ENCODE assay signal across 26 cellular contexts in genomic region chr5:147752033-147752432, GRCh38. TPM values are rescaled to one million over a fixed set of nuclear protein-coding genes. Genes with fewer than 3 reads are reported as not detected.
DNase-seq lines count a peak whose midpoint lies in the region; ATAC-seq, FAIRE-seq and TF ChIP-seq lines count a peak whose summit lies in the region.
"Had no signal": no experiment of that assay in that cellular context is flagged by ENCODE, and none has a peak within 500 bp of the region (broad histone marks: within the 10 kb centered on the region; RNA-seq: fewer than 3 reads in every experiment).

No MANE protein-coding gene starts in this region.

- no peaks in the 10 kb centered on the region for H3K9me3 ChIP-seq in A673 (ENCODE audit: low read depth, low read length, poor library complexity, severe bottlenecking)
- no peaks in the 10 kb centered on the region for H3K9me3 ChIP-seq in H1 (ENCODE audit: insufficient read depth in 2 of 2, low read depth in 1 of 2, low read length in 1 of 2)
- H3K9me3 ChIP-seq in psoas muscle, result no peaks in the 10 kb centered on the region
- H3K9me3 ChIP-seq: A549, adrenal gland, prostate gland had no signal

- H3K27me3 ChIP-seq in A673 (replicated peaks; ENCODE audit: insufficient read depth, low read depth, low read length, poor library complexity) (no peaks in the 10 kb centered on the region), H1 (replicated peaks in 1 of 4; ENCODE audit: control insufficient read depth in 3 of 4, extremely low read depth in 1 of 4, insufficient read depth in 3 of 4, low read length in 3 of 4) (peaks cover 0 to 1% (median 0%) of the 10 kb centered on the region in 4 experiments; a peak in 1 of 7 replicates), psoas muscle (ENCODE audit: insufficient read depth in 3 of 3, low read length in 2 of 3) (no peaks in the 10 kb centered on the region)
- H3K27me3 ChIP-seq: adrenal gland, BLaER1 had no signal

- no peak overlapping the region for H3K23ac ChIP-seq in H1 (ENCODE audit: insufficient read length)

- H3K4me3 ChIP-seq in A673 (ENCODE audit: low read depth, low read length, poor library complexity, severe bottlenecking) (no peak overlapping the region), H1 (ENCODE audit: extremely low read depth in 1 of 4, insufficient read depth in 2 of 4, low read depth in 3 of 4, low read length in 4 of 4) (no peak overlapping the region), psoas muscle (no peak overlapping the region)
- H3K4me3 ChIP-seq: A549, adrenal gland, BLaER1, prostate gland had no signal

- no peak for FAIRE-seq in H1 (lab: Jason Lieb, UNC)
- FAIRE-seq: A549, bronchial epithelial cell, small intestine had no signal

- H3K4ac ChIP-seq in H1 (replicated peaks; ENCODE audit: insufficient read length, low read depth, low read length), result no peak overlapping the region

- H3K79me2 ChIP-seq in H1 (ENCODE audit: control insufficient read depth in 1 of 2, insufficient read depth in 2 of 2, low read length in 2 of 2), result peaks cover 0 to 13% of the 10 kb centered on the region in 2 experiments; a peak in 2 of 4 replicates

- H2AK5ac ChIP-seq in H1 (ENCODE audit: low read depth, low read length), result no peak overlapping the region

- no peak overlapping the region for H3K14ac ChIP-seq in H1 (ENCODE audit: insufficient read length)

- H3K27ac ChIP-seq in A673 (ENCODE audit: low read depth, low read length, poor library complexity, severe bottlenecking) (peak overlapping the region; percentile 91), H1 (ENCODE audit: low read depth, low read length) (no peak overlapping the region), psoas muscle (no peak overlapping the region)
- H3K27ac ChIP-seq: A549, adrenal gland, BLaER1, prostate gland had no signal

- no peak overlapping the region for H4K5ac ChIP-seq in H1 (ENCODE audit: insufficient read length, low read depth, low read length)

- H3K36me3 ChIP-seq in A673 (ENCODE audit: insufficient read depth, low read length, poor library complexity, severe bottlenecking) (no peaks in the 10 kb centered on the region), H1 (ENCODE audit: control insufficient read depth in 2 of 4, insufficient read depth in 4 of 4, low read length in 3 of 4) (no peaks in the 10 kb centered on the region), psoas muscle (ENCODE audit: insufficient read depth in 1 of 2, low read depth in 1 of 2) (no peaks in the 10 kb centered on the region)
- H3K36me3 ChIP-seq: adrenal gland, prostate gland had no signal

- peak; percentile 72 for DNase-seq in A673 (ENCODE audit: low spot score)
- DNase-seq in NCI-H2171 treated with DMSO at 0.1 percent for 48 hours (lab: John Stamatoyannopoulos, UW), result peak; percentile 75
- no peak for DNase-seq in H1 (ENCODE audit: low read depth in 1 of 2, low spot score in 2 of 2)
- DNase-seq in neural crest cell (ENCODE audit: low read depth, low spot score), result no peak
- DNase-seq in T-helper 1 cell, result no peak
- DNase-seq in psoas muscle, result no peak
- DNase-seq in T1000 (lab: John Stamatoyannopoulos, UW), result no peak
- DNase-seq: activated CD4-positive, CD25-positive, alpha-beta regulatory T cell treated with anti-CD3 and anti-CD28 coated beads, Interleukin-2, amount 50 U/mL, for 72 hours; activated CD8-positive, alpha-beta T cell treated with anti-CD3 and anti-CD28 coated beads for 36 hours; activated T-cell treated with anti-CD3 and anti-CD28 coated beads for 4 hours; adrenal gland; COR-L47; DND-41; NCI-H1092 treated with DMSO at 0.1 percent for 48 hours; PC-3; SHP77; small intestine; stimulated activated CD4-positive, alpha-beta T cell treated with anti-CD3 and anti-CD28 coated beads, Interleukin-2, amount 100 ng/mL, for 48 hours; stimulated activated naive CD8-positive, alpha-beta T cell treated with anti-CD3 and anti-CD28 coated beads, Interleukin-15, Interleukin-2, amounts not matched to agents 100 U/mL and 50 U/mL, for 24 hours; trophoblast cell had no signal

- H3K9me3 Mint-ChIP-seq in neural crest cell, result no peaks in the 10 kb centered on the region
- H3K9me3 Mint-ChIP-seq: activated CD8-positive, alpha-beta T cell treated with anti-CD3 and anti-CD28 coated beads for 36 hours had no signal

- H2BK12ac ChIP-seq in H1 (ENCODE audit: low read depth, low read length), result no peak overlapping the region

- no TSS peak for BruUV-seq in A673 (replicated peaks; lab: Mats Ljungman, UMichigan)

- H2AFZ ChIP-seq in H1 (ENCODE audit: low read length), result no peak overlapping the region

- 48% methylated on average over 2 of the region's 2 CpGs; no CpG with 5 or more reads in 1 of the 2 experiments for WGBS in H1 (ENCODE audit: extremely low coverage in 1 of 2, insufficient coverage in 1 of 2, insufficient read length in 1 of 2, insufficient replicate concordance in 2 of 2, low coverage in 1 of 2, low lambda C conversion rate in 2 of 2, missing lambda C conversion rate in 1 of 2), 2 experiments
- 35 to 46% (median 39%) methylated on average over 2 of the region's 2 CpGs for WGBS in psoas muscle, 3 donors

- H3K4me1 ChIP-seq in A673 (ENCODE audit: insufficient read depth, low read length, poor library complexity, severe bottlenecking), result peaks cover 89% of the 10 kb centered on the region
- H3K4me1 ChIP-seq in H1 (replicated peaks in 1 of 4; ENCODE audit: control insufficient read depth in 3 of 4, insufficient read depth in 4 of 4, low read length in 3 of 4), result peaks cover 8 to 31% (median 16%) of the 10 kb centered on the region in 4 experiments
- no peaks in the 10 kb centered on the region for H3K4me1 ChIP-seq in psoas muscle
- H3K4me1 ChIP-seq: A549, adrenal gland, prostate gland had no signal

- H3K27ac Mint-ChIP-seq in neural crest cell (ENCODE audit: unreplicated experiment), result peak overlapping the region; percentile 96
- H3K27ac Mint-ChIP-seq: activated CD8-positive, alpha-beta T cell treated with anti-CD3 and anti-CD28 coated beads for 36 hours had no signal

- no peak overlapping the region for H3K56ac ChIP-seq in H1 (replicated peaks; ENCODE audit: insufficient read length, low read depth, low read length)

- peaks cover 53% of the 10 kb centered on the region for H3K4me1 Mint-ChIP-seq in neural crest cell

- TF ChIP-seq EP300 in H1 (IDR thresholded peaks at IDR 0.05; ENCODE audit: borderline replicate concordance in 1 of 2, low read depth in 2 of 2, low read length in 2 of 2), result no peak

- peaks cover 14% of the 10 kb centered on the region for H3K36me3 Mint-ChIP-seq in neural crest cell (ENCODE audit: low read depth)

- H3K4me2 ChIP-seq in H1 (ENCODE audit: insufficient read depth in 1 of 2, low read depth in 2 of 2, low read length in 2 of 2), result no peak overlapping the region
- H3K4me2 ChIP-seq: A549, BLaER1 had no signal

- TF ChIP-seq RAD21 in H1 (IDR thresholded peaks at IDR 0.05 in 1 of 2, conservative IDR thresholded peaks at IDR 0.05 in 1 of 2; ENCODE audit: low read depth in 2 of 2, low read length in 2 of 2), result no peak

- no peak overlapping the region for H2BK5ac ChIP-seq in H1 (ENCODE audit: low read depth, low read length)

- TF ChIP-seq POLR2A in H1 (IDR thresholded peaks at IDR 0.05; ENCODE audit: control extremely low read depth in 1 of 2, low read depth in 2 of 2, low read length in 2 of 2), result no peak

- POLR2A ChIA-PET in A673 (lab: Charles Lee; ENCODE audit: low non-redundant PET) (no interaction called here), H1 (lab: Charles Lee; ENCODE audit: partially characterized antibody) (interaction anchor here (1.1 to 1.4 kb wide), 2 partner anchors 30 kb away, joined by 3 to 4 read pairs; no protein-coding TSS in a partner anchor)

- no peak overlapping the region for H3K18ac ChIP-seq in H1 (ENCODE audit: extremely low read depth, low read length)

- peak overlapping the region; percentile 32 for H3K4me3 Mint-ChIP-seq in neural crest cell
- H3K4me3 Mint-ChIP-seq: activated CD8-positive, alpha-beta T cell treated with anti-CD3 and anti-CD28 coated beads for 36 hours had no signal

- H3K23me2 ChIP-seq in H1 (ENCODE audit: low read depth, low read length), result no peaks in the 10 kb centered on the region

- H3K79me1 ChIP-seq in H1 (ENCODE audit: low read depth, low read length), result no peaks in the 10 kb centered on the region; the same call in 1 of the 2 replicates

- no peak overlapping the region for H4K8ac ChIP-seq in H1 (ENCODE audit: extremely low read depth, insufficient read depth, low read length)

- H2BK15ac ChIP-seq in H1 (ENCODE audit: low read length), result no peak overlapping the region

- H2BK120ac ChIP-seq in H1 (replicated peaks; ENCODE audit: low read depth, low read length), result no peak overlapping the region

- no peak for TF ChIP-seq CTCF in A673 (conservative IDR thresholded peaks at IDR 0.05; ENCODE audit: low read depth, low read length)
- TF ChIP-seq CTCF in H1 (IDR thresholded peaks at IDR 0.05; ENCODE audit: control extremely low read depth in 1 of 3, insufficient read depth in 1 of 3, low read depth in 1 of 3, low read length in 3 of 3), result no peak
- TF ChIP-seq CTCF in neural crest cell (conservative IDR thresholded peaks at IDR 0.05), result no peak
- TF ChIP-seq CTCF in psoas muscle (IDR thresholded peaks at IDR 0.05), result no peak

- no peak overlapping the region for H2BK20ac ChIP-seq in H1 (ENCODE audit: low read length)

- CTCF ChIA-PET in A673 (lab: Charles Lee), result no interaction called here
- CTCF ChIA-PET in H1 (lab: Charles Lee; ENCODE audit: partially characterized antibody), result interaction anchor here (0.6 to 1.5 kb wide), 2 partner anchors 55 to 72 kb away, joined by 3 read pairs; no protein-coding TSS in a partner anchor

- no peaks in the 10 kb centered on the region for H3K27me3 Mint-ChIP-seq in neural crest cell (ENCODE audit: low read depth)
- H3K27me3 Mint-ChIP-seq: activated CD8-positive, alpha-beta T cell treated with anti-CD3 and anti-CD28 coated beads for 36 hours had no signal

- no peak overlapping the region for H4K91ac ChIP-seq in H1 (replicated peaks; ENCODE audit: insufficient read length, low read length)

- peaks cover 0 to 5% of the 10 kb centered on the region in 2 experiments for H4K20me1 ChIP-seq in H1 (replicated peaks in 1 of 2; ENCODE audit: control insufficient read depth in 1 of 2, insufficient read depth in 2 of 2, low read length in 2 of 2)
- H4K20me1 ChIP-seq: BLaER1 had no signal

- intact Hi-C loops in A673 (cut with micrococcal nuclease; ENCODE audit: unreplicated experiment) (no loop called here), psoas muscle (cut with DNase I) (no loop called here)

- ATAC-seq in psoas muscle (no peak), GM18519 (IDR thresholded peaks at IDR 0.05; ENCODE audit: low FRiP score, unreplicated experiment) (no peak)
- ATAC-seq: A549; activated CD8-positive, alpha-beta T cell treated with anti-CD3 and anti-CD28 coated beads for 36 hours; left colon; PC-3; stimulated activated naive CD8-positive, alpha-beta T cell treated with anti-CD3 and anti-CD28 coated beads, Interleukin-15, Interleukin-2, amounts not matched to agents 100 U/mL and 50 U/mL, for 24 hours had no signal

- H3K9ac ChIP-seq in H1 (replicated peaks in 1 of 4; ENCODE audit: extremely low read depth in 1 of 4, low read depth in 3 of 4, low read length in 3 of 4), result no peak overlapping the region
- H3K9ac ChIP-seq: BLaER1 had no signal

RNA-seq across cellular contexts. Expression of gene JAKMIP2, which starts 30.5 kb away (rescaled TPM):
- total RNA-seq in A673 (2021), result 67.4 and 85.5 TPM in 2 replicates
- 13.4 and 13.6 TPM in 2 replicates for total RNA-seq in H1 (2021; fragmentation: NEBNext Ultra II Directional; extraction: Animal tissue kit (Norgen Biotek cat#: 25700))
- 2.4 and 3.2 TPM in 2 replicates for polyA plus RNA-seq in H1 (2011; rRNA removed)
- 4.9 TPM for polyA plus RNA-seq in H1 (2011; cell fraction: cytosol; rRNA removed)
- 22.7 TPM for polyA plus RNA-seq in H1 (2011; cell fraction: nucleus; rRNA removed)
- 7.6 to 10.9 TPM (median 10.5 TPM) in 4 replicates for polyA plus RNA-seq in H1 (2012, experiment 1 of 2)
- polyA plus RNA-seq in H1 (2012, experiment 2 of 2), result 0.52 TPM
- polyA plus RNA-seq in H1 (2013, experiment 1 of 2), result 13.6 TPM
- 13.7 TPM for polyA plus RNA-seq in H1 (2013, experiment 2 of 2)
- 15.7 and 26.1 TPM in 2 replicates for polyA minus RNA-seq in H1 (2011; rRNA and poly(A)+ RNA removed)
- polyA minus RNA-seq in H1 (2011; cell fraction: cytosol; rRNA and poly(A)+ RNA removed), result 8.4 TPM
- 41.8 TPM for polyA minus RNA-seq in H1 (2011; cell fraction: nucleus; rRNA and poly(A)+ RNA removed)
- total RNA-seq in neural crest cell, result 35.6 and 36.8 TPM in 2 replicates
- under 1 TPM in 2 of 4 donors, not detected in 2; 0.02 to 0.07 TPM for total RNA-seq in psoas muscle
- under 1 TPM; 0.01 to 0.08 (median 0.06) TPM for polyA plus RNA-seq in psoas muscle
- total RNA-seq: bronchial epithelial cell had no signal

Comparison
In these comparisons a context has a peak if more than half of its experiments do, and no peak if none do; other contexts are left out.
1. DNase-seq: peak in A673 (single experiment) and NCI-H2171 treated with DMSO at 0.1 percent for 48 hours (single experiment); none in H1 (0 of 2), neural crest cell (single experiment), T-helper 1 cell (0 of 5), psoas muscle (0 of 2) and T1000 (single experiment).
2. RNA of gene JAKMIP2, which starts 30.5 kb away (total RNA-seq): 67.4 to 85.5 TPM in A673, 35.6 to 36.8 TPM in neural crest cell and 13.4 to 13.6 TPM in H1; 0.02 to 0.07 TPM in psoas muscle; every median in the first group is over 10 times any median in the second.